In genomic region chr4:127970925-127971324, GRCh38 we compare ENCODE assay signal across 8 cellular contexts. TPM values are rescaled to one million over a fixed set of nuclear protein-coding genes. Genes with fewer than 3 reads are reported as not detected.
DNase-seq lines count a peak whose midpoint lies in the region; ATAC-seq and TF ChIP-seq lines count a peak whose summit lies in the region.
"Not testable (repeated sequence)": the region's sequence is repeated elsewhere in the genome, so short reads cannot be mapped to it uniquely, and the experiment has no call there.

No MANE protein-coding gene starts in this region.

- H3K27me3 ChIP-seq in heart left ventricle; left ventricle myocardium inferior (ENCODE audit: low read depth); mesenchymal stem cell (ENCODE audit: control insufficient read depth in 1 of 2, insufficient read depth in 1 of 2, low read length in 2 of 2); thoracic aorta (replicated peaks; ENCODE audit: insufficient read depth): not testable (repeated sequence)

- peaks cover 0 to 27% (median 3%) of the 10 kb centered on the region in 9 donors for H3K36me3 ChIP-seq in heart left ventricle
- peaks cover 13% of the 10 kb centered on the region for H3K36me3 ChIP-seq in left ventricle myocardium inferior
- H3K36me3 ChIP-seq in mesenchymal stem cell (ENCODE audit: control insufficient read depth in 1 of 2, insufficient read depth in 2 of 2, low read depth in 1 of 2, low read length in 2 of 2): peaks cover 10 to 11% of the 10 kb centered on the region in 2 experiments
- H3K36me3 ChIP-seq in thoracic aorta: not testable (repeated sequence)

- not testable (repeated sequence) for H3K4me3 ChIP-seq in heart left ventricle; left ventricle myocardium inferior; mesenchymal stem cell (ENCODE audit: insufficient read depth in 1 of 2, low read depth in 1 of 2, low read length in 2 of 2); thoracic aorta

- not testable (repeated sequence) for H3K9ac ChIP-seq in mesenchymal stem cell (ENCODE audit: low read length)

- intact Hi-C loops in Right ventricle myocardium superior (cut with DNase I); left ventricle myocardium inferior (cut with micrococcal nuclease): not testable (repeated sequence)
- intact Hi-C loops in heart left ventricle (cut with DNase I): loop anchor here in 1 of 10 donors (10.0 kb wide), 1 partner anchor 166 kb away; no protein-coding TSS in a partner anchor

- ATAC-seq in SK-N-SH treated with all-trans-retinoic acid at 6 μM for 48 hours: peak; percentile 49; the same call in 2 of the 3 replicates
- peak; percentile 51 for ATAC-seq in Right ventricle myocardium superior (ENCODE audit: poor library complexity)
- peak in 3 of 4 donors; percentile 54 to 60 (median 60) for ATAC-seq in heart left ventricle
- ATAC-seq in thoracic aorta (ENCODE audit: insufficient number of reproducible peaks, low FRiP score, low read depth): not testable (repeated sequence)

- not testable (repeated sequence) for H2AFZ ChIP-seq in mesenchymal stem cell (ENCODE audit: low read depth, low read length)

- TF ChIP-seq POLR2A in heart left ventricle (IDR thresholded peaks at IDR 0.05): not testable (repeated sequence)

- H3K23ac ChIP-seq in mesenchymal stem cell (ENCODE audit: low read length in 2 of 2): not testable (repeated sequence)

- not testable (repeated sequence) for H2BK15ac ChIP-seq in mesenchymal stem cell (ENCODE audit: low read depth, poor library complexity, severe bottlenecking)

- POLR2A ChIA-PET in HEK293T (lab: Yijun Ruan, JAX): not testable (repeated sequence)

- not testable (repeated sequence) for TF ChIP-seq CTCF in heart left ventricle (IDR thresholded peaks at IDR 0.05); left ventricle myocardium inferior (IDR thresholded peaks at IDR 0.05; ENCODE audit: borderline replicate concordance); thoracic aorta (IDR thresholded peaks at IDR 0.05)

- H4K8ac ChIP-seq in mesenchymal stem cell (ENCODE audit: low read length): not testable (repeated sequence)

- DNase-seq in HEK293T (ENCODE audit: extremely low spot score); Right ventricle myocardium superior; heart left ventricle; left ventricle myocardium inferior; thoracic aorta (ENCODE audit: low spot score): not testable (repeated sequence)
- DNase-seq in islet precursor cell (peak; percentile 65), mesenchymal stem cell (peak; percentile 18)

- H3K4me1 ChIP-seq in heart left ventricle (peaks cover 0 to 49% (median 19%) of the 10 kb centered on the region in 12 donors), left ventricle myocardium inferior (peaks cover 68% of the 10 kb centered on the region), thoracic aorta (ENCODE audit: control insufficient read depth in 1 of 2, low read depth in 2 of 2) (peaks cover 3 to 27% of the 10 kb centered on the region in 2 donors)
- H3K4me1 ChIP-seq in mesenchymal stem cell (ENCODE audit: control insufficient read depth, insufficient read depth, low read depth, low read length): not testable (repeated sequence)

- H3K9me3 ChIP-seq in heart left ventricle; left ventricle myocardium inferior (replicated peaks); mesenchymal stem cell (ENCODE audit: control insufficient read depth, low read length); thoracic aorta: not testable (repeated sequence)

- not testable (repeated sequence) for H2AK5ac ChIP-seq in mesenchymal stem cell (ENCODE audit: low read length, severe bottlenecking)

- H3K14ac ChIP-seq in mesenchymal stem cell (ENCODE audit: low read length in 2 of 2): not testable (repeated sequence)

- H3K4ac ChIP-seq in mesenchymal stem cell (ENCODE audit: low read depth in 1 of 2, low read length in 2 of 2): not testable (repeated sequence)

- H4K91ac ChIP-seq in mesenchymal stem cell (ENCODE audit: low read length): not testable (repeated sequence)

- peaks cover 34% of the 10 kb centered on the region for H3K79me1 ChIP-seq in mesenchymal stem cell (replicated peaks; ENCODE audit: low read length, poor library complexity, severe bottlenecking)

- H3K27ac ChIP-seq in heart left ventricle (peak overlapping the region in 5 of 12 donors; percentile 67 to 97 (median 76)), left ventricle myocardium inferior (replicated peaks) (peak overlapping the region; percentile 36), thoracic aorta (peak overlapping the region; percentile 38 to 40)
- not testable (repeated sequence) for H3K27ac ChIP-seq in mesenchymal stem cell (ENCODE audit: low read length, poor library complexity, severe bottlenecking)

- H2BK5ac ChIP-seq in mesenchymal stem cell (ENCODE audit: low read depth, low read length, poor library complexity, severe bottlenecking): not testable (repeated sequence)

- CTCF ChIA-PET in HEK293T (lab: Yijun Ruan, JAX): not testable (repeated sequence)

- H3K18ac ChIP-seq in mesenchymal stem cell (ENCODE audit: low read depth in 1 of 2, low read length in 2 of 2): not testable (repeated sequence)

- H2BK12ac ChIP-seq in mesenchymal stem cell (ENCODE audit: low read length in 2 of 2): not testable (repeated sequence)

- not testable (repeated sequence) for H2BK120ac ChIP-seq in mesenchymal stem cell (ENCODE audit: low read depth, low read length)

- WGBS in heart left ventricle, 4 donors: 44 to 57% (median 52%) methylated on average over 4 of the region's 4 CpGs
- WGBS in mesenchymal stem cell: 39% methylated on average over 3 of the region's 4 CpGs

- H3K4me2 ChIP-seq in mesenchymal stem cell (ENCODE audit: low read length, poor library complexity, severe bottlenecking): not testable (repeated sequence)

TF ChIP-seq in HEK293T, 16 proteins besides CTCF, POLR2A, EP300 and RAD21:
- 0 out of 2 replicates have a peak, but pooled peaks have one; percentile 26 for TF ChIP-seq ZNF384 (IDR thresholded peaks at IDR 0.05)
TF ChIP-seq in HEK293T: peak in this region for 1; not testable (repeated sequence) for 15.

RNA-seq across cellular contexts. Expression of gene ABHD18, which starts 5.7 kb away (rescaled TPM):
- total RNA-seq in Right ventricle myocardium superior: 10.0 TPM
- total RNA-seq in heart left ventricle: 10 to 100 TPM in 7 of 9 donors, 1 to 10 TPM in 2; 6.3 to 56.3 (median 21.0) TPM
- polyA plus RNA-seq in heart left ventricle: 10 to 100 TPM in 1 of 2 donors, 1 to 10 TPM in 1; 3.8 to 10.3 TPM
- total RNA-seq in left ventricle myocardium inferior: 30.4 TPM
- polyA plus RNA-seq in mesenchymal stem cell (2013, experiment 1 of 2): 4.4 TPM
- 4.4 TPM for polyA plus RNA-seq in mesenchymal stem cell (2013, experiment 2 of 2)
- total RNA-seq in thoracic aorta: 10 to 100 TPM in 1 of 2 donors, 1 to 10 TPM in 1; 7.4 to 17.0 TPM

RNA-seq across cellular contexts. Expression of gene MFSD8, which starts 6.0 kb away (rescaled TPM):
- 9.4 TPM for total RNA-seq in Right ventricle myocardium superior
- 10 to 100 TPM in 5 of 9 donors, 1 to 10 TPM in 4; 6.1 to 17.4 (median 10.3) TPM for total RNA-seq in heart left ventricle
- 1 to 10 TPM; 4.1 to 7.3 TPM for polyA plus RNA-seq in heart left ventricle
- 12.3 TPM for total RNA-seq in left ventricle myocardium inferior
- polyA plus RNA-seq in mesenchymal stem cell (2013, experiment 1 of 2): 12.9 TPM
- polyA plus RNA-seq in mesenchymal stem cell (2013, experiment 2 of 2): 15.0 TPM
- 10 to 100 TPM; 28.2 to 30.7 TPM for total RNA-seq in thoracic aorta
